In the genomic region with DNA sequence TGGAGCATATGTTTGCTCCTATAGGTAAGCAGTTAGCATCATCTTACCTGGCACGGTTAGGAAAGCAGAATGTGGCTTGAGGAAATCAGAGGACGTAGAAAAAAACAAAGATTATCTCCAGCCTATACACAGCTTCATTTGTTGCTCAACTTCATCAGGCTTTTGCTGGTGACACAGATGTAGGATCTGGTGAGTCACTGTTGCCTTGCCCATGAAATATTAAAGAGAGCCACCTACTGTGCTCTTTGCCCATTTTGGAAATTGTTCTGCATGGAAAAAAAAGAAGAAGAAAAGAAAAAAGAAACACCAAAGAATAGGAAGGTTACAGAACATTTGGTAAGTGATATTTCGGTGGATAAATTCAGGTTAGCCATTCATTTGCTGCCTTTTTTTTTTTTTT, we compare ENCODE assay signal across 13 cellular contexts. TPM values are rescaled to one million over a fixed set of nuclear protein-coding genes. Genes with fewer than 3 reads are reported as not detected.
DNase-seq lines count a peak whose midpoint lies in the region; ATAC-seq and TF ChIP-seq lines count a peak whose summit lies in the region.
"Had no signal": no experiment of that assay in that cellular context is flagged by ENCODE, and none has a peak within 500 bp of the region (broad histone marks: within the 10 kb centered on the region; RNA-seq: fewer than 3 reads in every experiment).

No MANE protein-coding gene starts in this region.

- H3K36me3 ChIP-seq in breast epithelium: no peaks in the 10 kb centered on the region
- H3K36me3 ChIP-seq: thyroid gland had no signal

- CTCF ChIA-PET in MCF 10A (lab: Yijun Ruan, JAX): interaction anchor here (0.6 to 2.8 kb wide), 11 partner anchors 9 to 295 kb away, joined by 3 to 9 read pairs (median 4); no protein-coding TSS in a partner anchor
- CTCF ChIA-PET in CD4-positive, alpha-beta T cell (lab: Charles Lee): no interaction called here

- peak; percentile 81 for DNase-seq in MCF 10A (ENCODE audit: unreplicated experiment)
- DNase-seq in breast epithelium (ENCODE audit: low spot score in 2 of 2): no peak
- peak; percentile 52 for DNase-seq in RKO (ENCODE audit: low spot score)
- peak; percentile 52 for DNase-seq in fibroblast of peridontal ligament (ENCODE audit: extremely low read depth)
- DNase-seq in GM19238 (ENCODE audit: insufficient read length, low spot score): no peak
- DNase-seq in HuH-7.5 (ENCODE audit: low spot score): no peak
- DNase-seq in CD4-positive, alpha-beta T cell: no peak
- DNase-seq: amygdala; effector memory CD4-positive, alpha-beta T cell; NCI-H2029 treated with DMSO at 0.1 percent for 48 hours; right lobe of liver; thyroid gland had no signal

- no TSS peak for BruUV-seq in MCF 10A (replicated peaks; lab: Mats Ljungman, UMichigan)

- peaks cover 39% of the 10 kb centered on the region for H3K4me1 Mint-ChIP-seq in MCF 10A (ENCODE audit: insufficient read depth, unreplicated experiment)
- H3K4me1 Mint-ChIP-seq in CD4-positive, alpha-beta T cell (ENCODE audit: low read depth): peaks cover 34% of the 10 kb centered on the region

- POLR2A ChIA-PET in MCF 10A (lab: Yijun Ruan, JAX): interaction anchor here (0.6 to 4.9 kb wide), 9 partner anchors 8 to 544 kb away, joined by 3 to 73 read pairs (median 4); no protein-coding TSS in a partner anchor
- POLR2A ChIA-PET in CD4-positive, alpha-beta T cell (lab: Charles Lee): no interaction called here

- H3K27ac ChIP-seq in breast epithelium: no peak overlapping the region
- H3K27ac ChIP-seq in CD4-positive, alpha-beta T cell (ENCODE audit: low read depth, low read length): no peak overlapping the region
- H3K27ac ChIP-seq: thyroid gland had no signal

- H3K4me3 Mint-ChIP-seq in MCF 10A (ENCODE audit: unreplicated experiment): peak overlapping the region; percentile 2
- no peak overlapping the region for H3K4me3 Mint-ChIP-seq in CD4-positive, alpha-beta T cell

- peak overlapping the region; percentile 56 for H3K27ac Mint-ChIP-seq in MCF 10A (ENCODE audit: low read depth, unreplicated experiment)
- H3K27ac Mint-ChIP-seq in CD4-positive, alpha-beta T cell: no peak overlapping the region

- TF ChIP-seq POLR2A in breast epithelium (IDR thresholded peaks at IDR 0.05): no peak

- no peaks in the 10 kb centered on the region for H3K9me3 Mint-ChIP-seq in MCF 10A (ENCODE audit: unreplicated experiment)
- H3K9me3 Mint-ChIP-seq in CD4-positive, alpha-beta T cell: no peaks in the 10 kb centered on the region

- intact Hi-C loops in MCF 10A (cut with micrococcal nuclease): loop anchor here (1.0 to 10.0 kb wide), 4 partner anchors 49 to 293 kb away; no protein-coding TSS in a partner anchor
- intact Hi-C loops in breast epithelium (cut with DNase I; ENCODE audit: low total_unique reads): no loop called here
- intact Hi-C loops in CD4-positive, alpha-beta T cell (cut with DNase I, micrococcal nuclease): no loop called here

- no peak overlapping the region for H3K4me3 ChIP-seq in breast epithelium
- H3K4me3 ChIP-seq: thyroid gland had no signal

- no peaks in the 10 kb centered on the region for H3K4me1 ChIP-seq in breast epithelium
- H3K4me1 ChIP-seq: thyroid gland had no signal

- ATAC-seq in HG03520 (IDR thresholded peaks at IDR 0.05; ENCODE audit: unreplicated experiment): no peak
- no peak for ATAC-seq in CD4-positive, alpha-beta T cell (ENCODE audit: poor library complexity)

- H3K36me3 Mint-ChIP-seq in MCF 10A (ENCODE audit: insufficient read depth, unreplicated experiment): peaks cover 7% of the 10 kb centered on the region
- no peaks in the 10 kb centered on the region for H3K36me3 Mint-ChIP-seq in CD4-positive, alpha-beta T cell (ENCODE audit: low read depth)

- H3K27me3 ChIP-seq in breast epithelium: no peaks in the 10 kb centered on the region
- no peaks in the 10 kb centered on the region for H3K27me3 ChIP-seq in CD4-positive, alpha-beta T cell (ENCODE audit: control insufficient read depth, insufficient read depth, low read length)
- H3K27me3 ChIP-seq: right lobe of liver, thyroid gland had no signal

- H3K9me3 ChIP-seq in breast epithelium: no peaks in the 10 kb centered on the region
- no peaks in the 10 kb centered on the region for H3K9me3 ChIP-seq in CD4-positive, alpha-beta T cell (ENCODE audit: control insufficient read depth, low read length)
- H3K9me3 ChIP-seq: right lobe of liver, thyroid gland had no signal

- TF ChIP-seq CTCF in MCF 10A (IDR thresholded peaks at IDR 0.05; ENCODE audit: unreplicated experiment): peak; percentile 15
- TF ChIP-seq CTCF in breast epithelium (IDR thresholded peaks at IDR 0.05): no peak
- no peak for TF ChIP-seq CTCF in CD4-positive, alpha-beta T cell (IDR thresholded peaks at IDR 0.05)

- H3K27me3 Mint-ChIP-seq in MCF 10A (ENCODE audit: insufficient read depth, unreplicated experiment): no peaks in the 10 kb centered on the region
- H3K27me3 Mint-ChIP-seq in CD4-positive, alpha-beta T cell: no peaks in the 10 kb centered on the region

RNA-seq across cellular contexts. Expression of gene IL1RAP, which starts 3.8 kb away (rescaled TPM):
- total RNA-seq in MCF 10A (2022): 46.5 and 62.0 TPM in 2 replicates
- total RNA-seq in breast epithelium: 10 to 100 TPM; 11.8 to 15.4 (median 13.1) TPM
- total RNA-seq in CD4-positive, alpha-beta T cell: 10 to 100 TPM; 13.7 to 14.7 TPM

Comparison
In these comparisons a context has a peak if more than half of its experiments do, and no peak if none do; other contexts are left out.
1. DNase-seq: peak in MCF 10A (single experiment), RKO (single experiment) and fibroblast of peridontal ligament (single experiment); none in breast epithelium (0 of 2), GM19238 (single experiment), HuH-7.5 (single experiment) and CD4-positive, alpha-beta T cell (0 of 10).